1 cellular context compared by ENCODE assay signal in the genomic region with DNA sequence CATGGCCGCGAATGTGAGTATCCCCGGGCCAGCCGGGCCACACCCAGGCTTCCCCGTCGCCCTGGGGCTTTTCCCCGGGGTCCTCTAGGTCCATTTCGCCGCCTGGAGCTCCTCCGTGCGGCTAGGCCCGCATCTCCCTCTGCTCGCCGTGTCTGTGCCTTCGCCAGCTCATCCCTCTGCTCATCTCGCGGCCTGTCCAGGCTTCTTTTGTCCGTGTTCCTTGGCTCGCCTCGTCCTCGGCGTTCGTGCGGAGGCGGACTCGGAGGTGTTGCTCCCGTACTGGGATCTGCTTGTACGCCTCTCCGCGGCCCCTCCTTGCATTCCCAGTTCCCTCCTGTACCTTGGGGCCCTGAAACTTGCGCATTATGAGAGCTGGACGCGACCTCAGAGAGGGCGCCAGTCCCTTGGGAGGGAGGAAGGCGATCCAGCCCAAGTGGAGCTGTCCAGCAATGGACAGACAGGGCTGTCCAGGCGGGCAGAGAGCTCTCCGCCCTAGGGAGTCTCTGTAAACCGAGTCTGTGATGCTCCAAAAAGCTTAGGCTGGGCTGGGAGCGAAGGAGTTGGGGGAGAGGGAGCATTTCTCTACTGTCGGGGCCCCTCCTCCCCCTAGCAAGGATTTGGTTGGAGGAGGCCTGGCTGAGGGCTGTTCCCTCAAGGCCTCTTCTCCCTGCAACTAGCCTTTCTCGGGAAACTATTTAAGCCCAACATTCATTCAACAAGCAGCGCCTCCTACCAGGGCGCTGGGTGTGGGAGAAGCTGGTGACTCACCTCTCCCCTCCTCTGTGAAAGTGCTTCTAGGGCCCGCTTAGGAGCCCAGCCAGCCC.
TF ChIP-seq lines count a peak whose summit lies in the region.

No MANE protein-coding gene starts in this region.

TF ChIP-seq in HEK293, 187 proteins besides CTCF, POLR2A, EP300 and RAD21 (continued from another document and continues in another):
- no peak for TF ChIP-seq ZNF433 (tag by site-specific recombination; IDR thresholded peaks at IDR 0.05; ENCODE audit: low read depth)
- TF ChIP-seq KLF8 (tag by site-specific recombination; IDR thresholded peaks at IDR 0.05) = peak; percentile 19
- TF ChIP-seq ZBTB20 (tag by site-specific recombination; IDR thresholded peaks at IDR 0.05) = peak; percentile 89
- no peak for TF ChIP-seq ZNF404 (tag by site-specific recombination; IDR thresholded peaks at IDR 0.05)
- peak; percentile 87 for TF ChIP-seq GLIS1 (tag by site-specific recombination; IDR thresholded peaks at IDR 0.05)
- no peak for TF ChIP-seq ZNF174 (tag by site-specific recombination; IDR thresholded peaks at IDR 0.05)
- TF ChIP-seq ZNF132 (tag by site-specific recombination; IDR thresholded peaks at IDR 0.05; ENCODE audit: borderline replicate concordance) = no peak
- TF ChIP-seq, protein P1, sequence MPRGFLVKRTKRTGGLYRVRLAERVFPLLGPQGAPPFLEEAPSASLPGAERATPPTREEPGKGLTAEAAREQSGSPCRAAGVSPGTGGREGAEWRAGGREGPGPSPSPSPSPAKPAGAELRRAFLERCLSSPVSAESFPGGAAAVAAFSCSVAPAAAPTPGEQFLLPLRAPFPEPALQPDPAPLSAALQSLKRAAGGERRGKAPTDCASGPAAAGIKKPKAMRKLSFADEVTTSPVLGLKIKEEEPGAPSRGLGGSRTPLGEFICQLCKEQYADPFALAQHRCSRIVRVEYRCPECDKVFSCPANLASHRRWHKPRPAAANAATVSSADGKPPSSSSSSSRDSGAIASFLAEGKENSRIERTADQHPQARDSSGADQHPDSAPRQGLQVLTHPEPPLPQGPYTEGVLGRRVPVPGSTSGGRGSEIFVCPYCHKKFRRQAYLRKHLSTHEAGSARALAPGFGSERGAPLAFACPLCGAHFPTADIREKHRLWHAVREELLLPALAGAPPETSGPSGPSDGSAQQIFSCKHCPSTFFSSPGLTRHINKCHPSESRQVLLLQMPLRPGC (tag by site-specific recombination; IDR thresholded peaks at IDR 0.05) = peak; percentile 20; the same call in 1 of the 2 replicates
- TF ChIP-seq, protein P2, sequence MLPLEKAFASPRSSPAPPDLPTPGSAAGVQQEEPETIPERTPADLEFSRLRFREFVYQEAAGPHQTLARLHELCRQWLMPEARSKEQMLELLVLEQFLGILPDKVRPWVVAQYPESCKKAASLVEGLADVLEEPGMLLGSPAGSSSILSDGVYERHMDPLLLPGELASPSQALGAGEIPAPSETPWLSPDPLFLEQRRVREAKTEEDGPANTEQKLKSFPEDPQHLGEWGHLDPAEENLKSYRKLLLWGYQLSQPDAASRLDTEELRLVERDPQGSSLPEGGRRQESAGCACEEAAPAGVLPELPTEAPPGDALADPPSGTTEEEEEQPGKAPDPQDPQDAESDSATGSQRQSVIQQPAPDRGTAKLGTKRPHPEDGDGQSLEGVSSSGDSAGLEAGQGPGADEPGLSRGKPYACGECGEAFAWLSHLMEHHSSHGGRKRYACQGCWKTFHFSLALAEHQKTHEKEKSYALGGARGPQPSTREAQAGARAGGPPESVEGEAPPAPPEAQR (tag by site-specific recombination; IDR thresholded peaks at IDR 0.05) = no peak
- TF ChIP-seq ZNF701 (tag by site-specific recombination; IDR thresholded peaks at IDR 0.05) = no peak
- TF ChIP-seq, protein P3, sequence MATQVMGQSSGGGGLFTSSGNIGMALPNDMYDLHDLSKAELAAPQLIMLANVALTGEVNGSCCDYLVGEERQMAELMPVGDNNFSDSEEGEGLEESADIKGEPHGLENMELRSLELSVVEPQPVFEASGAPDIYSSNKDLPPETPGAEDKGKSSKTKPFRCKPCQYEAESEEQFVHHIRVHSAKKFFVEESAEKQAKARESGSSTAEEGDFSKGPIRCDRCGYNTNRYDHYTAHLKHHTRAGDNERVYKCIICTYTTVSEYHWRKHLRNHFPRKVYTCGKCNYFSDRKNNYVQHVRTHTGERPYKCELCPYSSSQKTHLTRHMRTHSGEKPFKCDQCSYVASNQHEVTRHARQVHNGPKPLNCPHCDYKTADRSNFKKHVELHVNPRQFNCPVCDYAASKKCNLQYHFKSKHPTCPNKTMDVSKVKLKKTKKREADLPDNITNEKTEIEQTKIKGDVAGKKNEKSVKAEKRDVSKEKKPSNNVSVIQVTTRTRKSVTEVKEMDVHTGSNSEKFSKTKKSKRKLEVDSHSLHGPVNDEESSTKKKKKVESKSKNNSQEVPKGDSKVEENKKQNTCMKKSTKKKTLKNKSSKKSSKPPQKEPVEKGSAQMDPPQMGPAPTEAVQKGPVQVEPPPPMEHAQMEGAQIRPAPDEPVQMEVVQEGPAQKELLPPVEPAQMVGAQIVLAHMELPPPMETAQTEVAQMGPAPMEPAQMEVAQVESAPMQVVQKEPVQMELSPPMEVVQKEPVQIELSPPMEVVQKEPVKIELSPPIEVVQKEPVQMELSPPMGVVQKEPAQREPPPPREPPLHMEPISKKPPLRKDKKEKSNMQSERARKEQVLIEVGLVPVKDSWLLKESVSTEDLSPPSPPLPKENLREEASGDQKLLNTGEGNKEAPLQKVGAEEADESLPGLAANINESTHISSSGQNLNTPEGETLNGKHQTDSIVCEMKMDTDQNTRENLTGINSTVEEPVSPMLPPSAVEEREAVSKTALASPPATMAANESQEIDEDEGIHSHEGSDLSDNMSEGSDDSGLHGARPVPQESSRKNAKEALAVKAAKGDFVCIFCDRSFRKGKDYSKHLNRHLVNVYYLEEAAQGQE (tag by site-specific recombination; IDR thresholded peaks at IDR 0.05) = peak; percentile 100
- TF ChIP-seq, protein P4, sequence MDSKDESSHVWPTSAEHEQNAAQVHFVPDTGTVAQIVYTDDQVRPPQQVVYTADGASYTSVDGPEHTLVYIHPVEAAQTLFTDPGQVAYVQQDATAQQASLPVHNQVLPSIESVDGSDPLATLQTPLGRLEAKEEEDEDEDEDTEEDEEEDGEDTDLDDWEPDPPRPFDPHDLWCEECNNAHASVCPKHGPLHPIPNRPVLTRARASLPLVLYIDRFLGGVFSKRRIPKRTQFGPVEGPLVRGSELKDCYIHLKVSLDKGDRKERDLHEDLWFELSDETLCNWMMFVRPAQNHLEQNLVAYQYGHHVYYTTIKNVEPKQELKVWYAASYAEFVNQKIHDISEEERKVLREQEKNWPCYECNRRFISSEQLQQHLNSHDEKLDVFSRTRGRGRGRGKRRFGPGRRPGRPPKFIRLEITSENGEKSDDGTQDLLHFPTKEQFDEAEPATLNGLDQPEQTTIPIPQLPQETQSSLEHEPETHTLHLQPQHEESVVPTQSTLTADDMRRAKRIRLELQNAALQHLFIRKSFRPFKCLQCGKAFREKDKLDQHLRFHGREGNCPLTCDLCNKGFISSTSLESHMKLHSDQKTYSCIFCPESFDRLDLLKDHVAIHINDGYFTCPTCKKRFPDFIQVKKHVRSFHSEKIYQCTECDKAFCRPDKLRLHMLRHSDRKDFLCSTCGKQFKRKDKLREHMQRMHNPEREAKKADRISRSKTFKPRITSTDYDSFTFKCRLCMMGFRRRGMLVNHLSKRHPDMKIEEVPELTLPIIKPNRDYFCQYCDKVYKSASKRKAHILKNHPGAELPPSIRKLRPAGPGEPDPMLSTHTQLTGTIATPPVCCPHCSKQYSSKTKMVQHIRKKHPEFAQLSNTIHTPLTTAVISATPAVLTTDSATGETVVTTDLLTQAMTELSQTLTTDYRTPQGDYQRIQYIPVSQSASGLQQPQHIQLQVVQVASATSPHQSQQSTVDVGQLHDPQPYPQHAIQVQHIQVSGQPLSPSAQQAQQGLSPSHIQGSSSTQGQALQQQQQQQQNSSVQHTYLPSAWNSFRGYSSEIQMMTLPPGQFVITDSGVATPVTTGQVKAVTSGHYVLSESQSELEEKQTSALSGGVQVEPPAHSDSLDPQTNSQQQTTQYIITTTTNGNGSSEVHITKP (tag by site-specific recombination; IDR thresholded peaks at IDR 0.05) = peak; percentile 92
- TF ChIP-seq, protein P5, sequence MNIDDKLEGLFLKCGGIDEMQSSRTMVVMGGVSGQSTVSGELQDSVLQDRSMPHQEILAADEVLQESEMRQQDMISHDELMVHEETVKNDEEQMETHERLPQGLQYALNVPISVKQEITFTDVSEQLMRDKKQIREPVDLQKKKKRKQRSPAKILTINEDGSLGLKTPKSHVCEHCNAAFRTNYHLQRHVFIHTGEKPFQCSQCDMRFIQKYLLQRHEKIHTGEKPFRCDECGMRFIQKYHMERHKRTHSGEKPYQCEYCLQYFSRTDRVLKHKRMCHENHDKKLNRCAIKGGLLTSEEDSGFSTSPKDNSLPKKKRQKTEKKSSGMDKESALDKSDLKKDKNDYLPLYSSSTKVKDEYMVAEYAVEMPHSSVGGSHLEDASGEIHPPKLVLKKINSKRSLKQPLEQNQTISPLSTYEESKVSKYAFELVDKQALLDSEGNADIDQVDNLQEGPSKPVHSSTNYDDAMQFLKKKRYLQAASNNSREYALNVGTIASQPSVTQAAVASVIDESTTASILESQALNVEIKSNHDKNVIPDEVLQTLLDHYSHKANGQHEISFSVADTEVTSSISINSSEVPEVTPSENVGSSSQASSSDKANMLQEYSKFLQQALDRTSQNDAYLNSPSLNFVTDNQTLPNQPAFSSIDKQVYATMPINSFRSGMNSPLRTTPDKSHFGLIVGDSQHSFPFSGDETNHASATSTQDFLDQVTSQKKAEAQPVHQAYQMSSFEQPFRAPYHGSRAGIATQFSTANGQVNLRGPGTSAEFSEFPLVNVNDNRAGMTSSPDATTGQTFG (tag by site-specific recombination; IDR thresholded peaks at IDR 0.05; ENCODE audit: borderline replicate concordance) = no peak
- peak; percentile 100 for TF ChIP-seq ZNF660 (tag by site-specific recombination; IDR thresholded peaks at IDR 0.05)
- TF ChIP-seq ZNF785 (tag by site-specific recombination; IDR thresholded peaks at IDR 0.05) = peak; percentile 75
- peak; percentile 54 for TF ChIP-seq KLF16 (tag by site-specific recombination; IDR thresholded peaks at IDR 0.05)
- TF ChIP-seq ZBTB48 (tag by site-specific recombination; IDR thresholded peaks at IDR 0.05) = peak; percentile 74; the same call in 1 of the 2 replicates
- TF ChIP-seq, protein P6, sequence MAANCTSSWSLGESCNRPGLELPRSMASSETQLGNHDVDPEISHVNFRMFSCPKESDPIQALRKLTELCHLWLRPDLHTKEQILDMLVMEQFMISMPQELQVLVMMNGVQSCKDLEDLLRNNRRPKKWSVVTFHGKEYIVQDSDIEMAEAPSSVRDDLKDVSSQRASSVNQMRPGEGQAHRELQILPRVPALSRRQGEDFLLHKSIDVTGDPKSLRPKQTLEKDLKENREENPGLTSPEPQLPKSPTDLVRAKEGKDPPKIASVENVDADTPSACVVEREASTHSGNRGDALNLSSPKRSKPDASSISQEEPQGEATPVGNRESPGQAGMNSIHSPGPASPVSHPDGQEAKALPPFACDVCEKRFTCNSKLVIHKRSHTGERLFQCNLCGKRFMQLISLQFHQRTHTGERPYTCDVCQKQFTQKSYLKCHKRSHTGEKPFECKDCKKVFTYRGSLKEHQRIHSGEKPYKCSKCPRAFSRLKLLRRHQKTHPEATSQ (tag by site-specific recombination; IDR thresholded peaks at IDR 0.05) = peak; percentile 81
- TF ChIP-seq ZBTB8A (tag by site-specific recombination; IDR thresholded peaks at IDR 0.05) = peak; percentile 90
- TF ChIP-seq, protein P7, sequence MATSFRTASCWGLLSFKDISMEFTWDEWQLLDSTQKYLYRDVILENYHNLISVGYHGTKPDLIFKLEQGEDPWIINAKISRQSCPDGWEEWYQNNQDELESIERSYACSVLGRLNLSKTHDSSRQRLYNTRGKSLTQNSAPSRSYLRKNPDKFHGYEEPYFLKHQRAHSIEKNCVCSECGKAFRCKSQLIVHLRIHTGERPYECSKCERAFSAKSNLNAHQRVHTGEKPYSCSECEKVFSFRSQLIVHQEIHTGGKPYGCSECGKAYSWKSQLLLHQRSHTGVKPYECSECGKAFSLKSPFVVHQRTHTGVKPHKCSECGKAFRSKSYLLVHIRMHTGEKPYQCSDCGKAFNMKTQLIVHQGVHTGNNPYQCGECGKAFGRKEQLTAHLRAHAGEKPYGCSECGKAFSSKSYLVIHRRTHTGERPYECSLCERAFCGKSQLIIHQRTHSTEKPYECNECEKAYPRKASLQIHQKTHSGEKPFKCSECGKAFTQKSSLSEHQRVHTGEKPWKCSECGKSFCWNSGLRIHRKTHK (tag by site-specific recombination; IDR thresholded peaks at IDR 0.05) = no peak
- peak; percentile 89 for TF ChIP-seq SCRT2 (tag by site-specific recombination; IDR thresholded peaks at IDR 0.05)
- TF ChIP-seq ZNF585B (tag by site-specific recombination; IDR thresholded peaks at IDR 0.05) = no peak
- peak; percentile 77 for TF ChIP-seq ZNF501 (tag by site-specific recombination; IDR thresholded peaks at IDR 0.05)
- TF ChIP-seq YY1 (tag by site-specific recombination; IDR thresholded peaks at IDR 0.05) = no peak
- peak; percentile 29 for TF ChIP-seq ZNF600 (tag by site-specific recombination; IDR thresholded peaks at IDR 0.05)
- TF ChIP-seq IKZF3 (tag by site-specific recombination; IDR thresholded peaks at IDR 0.05) = peak; percentile 79
- TF ChIP-seq, protein P8, sequence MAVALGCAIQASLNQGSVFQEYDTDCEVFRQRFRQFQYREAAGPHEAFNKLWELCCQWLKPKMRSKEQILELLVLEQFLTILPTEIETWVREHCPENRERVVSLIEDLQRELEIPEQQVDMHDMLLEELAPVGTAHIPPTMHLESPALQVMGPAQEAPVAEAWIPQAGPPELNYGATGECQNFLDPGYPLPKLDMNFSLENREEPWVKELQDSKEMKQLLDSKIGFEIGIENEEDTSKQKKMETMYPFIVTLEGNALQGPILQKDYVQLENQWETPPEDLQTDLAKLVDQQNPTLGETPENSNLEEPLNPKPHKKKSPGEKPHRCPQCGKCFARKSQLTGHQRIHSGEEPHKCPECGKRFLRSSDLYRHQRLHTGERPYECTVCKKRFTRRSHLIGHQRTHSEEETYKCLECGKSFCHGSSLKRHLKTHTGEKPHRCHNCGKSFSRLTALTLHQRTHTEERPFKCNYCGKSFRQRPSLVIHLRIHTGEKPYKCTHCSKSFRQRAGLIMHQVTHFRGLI (tag by site-specific recombination; IDR thresholded peaks at IDR 0.05) = peak; percentile 91
- no peak for TF ChIP-seq ZNF792 (tag by site-specific recombination; IDR thresholded peaks at IDR 0.05)
- no peak for TF ChIP-seq ZBTB21 (tag by site-specific recombination; IDR thresholded peaks at IDR 0.05)
- 0 out of 2 replicates have a peak, but pooled peaks have one; percentile 37 for TF ChIP-seq MYNN (tag by site-specific recombination; IDR thresholded peaks at IDR 0.05; ENCODE audit: borderline replicate concordance)
- TF ChIP-seq ZNF394 (tag by site-specific recombination; IDR thresholded peaks at IDR 0.05; ENCODE audit: borderline replicate concordance) = peak; percentile 79
- TF ChIP-seq ZNF114 (tag by site-specific recombination; IDR thresholded peaks at IDR 0.05) = no peak
- TF ChIP-seq, protein P9, sequence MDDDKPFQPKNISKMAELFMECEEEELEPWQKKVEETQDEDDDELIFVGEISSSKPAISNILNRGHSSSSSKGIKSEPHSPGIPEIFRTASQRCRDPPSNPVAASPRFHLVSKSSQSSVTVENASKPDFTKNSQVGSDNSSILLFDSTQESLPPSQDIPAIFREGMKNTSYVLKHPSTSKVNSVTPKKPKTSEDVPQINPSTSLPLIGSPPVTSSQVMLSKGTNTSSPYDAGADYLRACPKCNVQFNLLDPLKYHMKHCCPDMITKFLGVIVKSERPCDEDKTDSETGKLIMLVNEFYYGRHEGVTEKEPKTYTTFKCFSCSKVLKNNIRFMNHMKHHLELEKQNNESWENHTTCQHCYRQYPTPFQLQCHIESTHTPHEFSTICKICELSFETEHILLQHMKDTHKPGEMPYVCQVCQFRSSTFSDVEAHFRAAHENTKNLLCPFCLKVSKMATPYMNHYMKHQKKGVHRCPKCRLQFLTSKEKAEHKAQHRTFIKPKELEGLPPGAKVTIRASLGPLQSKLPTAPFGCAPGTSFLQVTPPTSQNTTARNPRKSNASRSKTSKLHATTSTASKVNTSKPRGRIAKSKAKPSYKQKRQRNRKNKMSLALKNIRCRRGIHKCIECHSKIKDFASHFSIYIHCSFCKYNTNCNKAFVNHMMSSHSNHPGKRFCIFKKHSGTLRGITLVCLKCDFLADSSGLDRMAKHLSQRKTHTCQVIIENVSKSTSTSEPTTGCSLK (tag by site-specific recombination; IDR thresholded peaks at IDR 0.05) = no peak
